ENCODE assay signal across 1 cellular context in the genomic region with DNA sequence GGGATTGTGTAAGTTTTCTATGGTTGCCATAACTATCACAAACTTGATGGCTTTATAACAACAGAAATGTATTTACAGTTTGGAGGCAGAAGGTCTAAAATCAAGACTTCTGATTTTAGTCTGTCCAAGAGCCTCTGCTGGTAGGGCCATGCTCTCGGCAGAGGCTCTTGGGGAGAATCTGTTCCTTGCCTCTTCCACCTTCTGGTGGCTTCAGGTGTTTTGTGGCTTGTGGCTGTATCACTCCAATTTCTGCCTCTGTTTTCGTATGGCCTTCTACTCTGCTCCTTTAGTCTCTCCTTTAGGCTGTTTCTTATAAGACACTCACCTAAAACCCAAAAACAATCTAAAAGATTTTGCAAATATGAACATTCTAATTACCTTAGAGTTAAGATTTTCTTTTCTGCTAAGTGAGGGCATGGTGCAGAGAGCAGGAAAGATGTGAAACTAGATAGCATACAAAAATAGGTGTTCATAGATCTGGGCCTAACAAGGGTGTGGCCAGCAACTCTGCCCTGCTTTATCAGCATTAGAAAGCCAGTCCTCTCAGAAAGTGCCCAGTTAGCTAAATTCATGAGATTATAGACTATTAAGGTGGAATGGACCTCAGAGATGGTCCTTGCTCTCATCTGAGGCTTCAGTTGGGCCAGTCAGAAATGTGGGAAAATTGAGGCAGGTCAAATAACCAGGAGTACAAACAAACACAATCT.
TF ChIP-seq lines count a peak whose summit lies in the region.

No MANE protein-coding gene starts in this region.

TF ChIP-seq in IMR-90, 13 proteins besides CTCF, POLR2A, EP300 and RAD21:
- peak; percentile 55; the same call in 1 of the 2 replicates for TF ChIP-seq MAFK (IDR thresholded peaks at IDR 0.05; ENCODE audit: low read depth, low read length)
- no peak for TF ChIP-seq MXI1 (IDR thresholded peaks at IDR 0.05; ENCODE audit: borderline replicate concordance, low read depth, low read length)
- TF ChIP-seq FOS (IDR thresholded peaks at IDR 0.05; ENCODE audit: low read depth, low read length) = no peak
